21 cellular contexts compared by ENCODE assay signal in genomic region chr15:66494262-66494661, GRCh38. TPM values are rescaled to one million over a fixed set of nuclear protein-coding genes. Genes with fewer than 3 reads are reported as not detected.
DNase-seq lines count a peak whose midpoint lies in the region; ATAC-seq, FAIRE-seq and TF ChIP-seq lines count a peak whose summit lies in the region.
"Had no signal": no experiment of that assay in that cellular context is flagged by ENCODE, and none has a peak within 500 bp of the region (broad histone marks: within the 10 kb centered on the region; RNA-seq: fewer than 3 reads in every experiment).

No MANE protein-coding gene starts in this region.

- no peak for TF ChIP-seq CTCF in HepG2 (CRISPR knock-in tag; IDR thresholded peaks at IDR 0.05)
- no peak for TF ChIP-seq CTCF in right lobe of liver (IDR thresholded peaks at IDR 0.05)
- TF ChIP-seq CTCF in WTC11 (IDR thresholded peaks at IDR 0.05) = no peak
- no peak for TF ChIP-seq CTCF in H1 (IDR thresholded peaks at IDR 0.05; ENCODE audit: control extremely low read depth in 1 of 3, insufficient read depth in 1 of 3, low read depth in 1 of 3, low read length in 3 of 3)
- TF ChIP-seq CTCF in type B pancreatic cell (conservative IDR thresholded peaks at IDR 0.05) = no peak

- TF ChIP-seq POLR2A in HepG2 (IDR thresholded peaks at IDR 0.05; ENCODE audit: insufficient read depth in 1 of 2, low read depth in 2 of 2, low read length in 2 of 2) (no peak), right lobe of liver (IDR thresholded peaks at IDR 0.05) (no peak), H1 (IDR thresholded peaks at IDR 0.05; ENCODE audit: control extremely low read depth in 1 of 2, low read depth in 2 of 2, low read length in 2 of 2) (0 out of 3 replicates have a peak, but pooled peaks of 1 of the 2 experiments have one; percentile 5)

- H3K23me2 ChIP-seq in H1 (ENCODE audit: low read depth, low read length) = peaks cover 4% of the 10 kb centered on the region; the same call in 1 of the 2 replicates

- H3K4me3 Mint-ChIP-seq in WTC11 = no peak overlapping the region
- H3K4me3 Mint-ChIP-seq in type B pancreatic cell = no peak overlapping the region
- H3K4me3 Mint-ChIP-seq: stimulated activated effector memory CD8-positive, alpha-beta T cell treated with anti-CD3 and anti-CD28 coated beads, Interleukin-12 subunit alpha, Interleukin-12 subunit beta, amount 100 ng/mL, for 72 hours had no signal

- H3K4me3 ChIP-seq in HepG2 (replicated peaks in 1 of 3; ENCODE audit: insufficient read depth in 1 of 3, low read depth in 2 of 3, low read length in 3 of 3) (no peak overlapping the region), right lobe of liver (no peak overlapping the region), H1 (ENCODE audit: extremely low read depth in 1 of 4, insufficient read depth in 2 of 4, low read depth in 3 of 4, low read length in 4 of 4) (no peak overlapping the region)
- H3K4me3 ChIP-seq: ascending aorta, GM12878, heart right ventricle, psoas muscle, thoracic aorta had no signal

- H4K91ac ChIP-seq in H1 (replicated peaks; ENCODE audit: insufficient read length, low read length) = no peak overlapping the region

- no peak for FAIRE-seq in HepG2 (lab: Jason Lieb, UNC)
- FAIRE-seq in H1 (lab: Jason Lieb, UNC) = no peak
- FAIRE-seq: GM12878, HTR-8/SVneo had no signal

- no peak overlapping the region for H4K8ac ChIP-seq in H1 (ENCODE audit: extremely low read depth, insufficient read depth, low read length)

- H3K23ac ChIP-seq in H1 (ENCODE audit: insufficient read length) = no peak overlapping the region

- H2AFZ ChIP-seq in HepG2 (ENCODE audit: low read length) (no peak overlapping the region), H1 (ENCODE audit: low read length) (no peak overlapping the region)

- no peak overlapping the region for H2BK12ac ChIP-seq in H1 (ENCODE audit: low read depth, low read length)

- H3K9ac ChIP-seq in HepG2 (ENCODE audit: insufficient read depth, low read depth, low read length) (no peak overlapping the region), H1 (replicated peaks in 1 of 4; ENCODE audit: extremely low read depth in 1 of 4, low read depth in 3 of 4, low read length in 3 of 4) (no peak overlapping the region)
- H3K9ac ChIP-seq: KMS-11 had no signal

- no peak overlapping the region for H3K56ac ChIP-seq in H1 (replicated peaks; ENCODE audit: insufficient read length, low read depth, low read length)

- H3K36me3 ChIP-seq in HepG2 (replicated peaks in 1 of 2; ENCODE audit: control insufficient read depth in 1 of 2, insufficient read depth in 2 of 2, low read length in 2 of 2) = peaks cover 13 to 39% of the 10 kb centered on the region in 2 experiments
- peaks cover 0 to 62% (median 20%) of the 10 kb centered on the region in 4 donors for H3K36me3 ChIP-seq in right lobe of liver
- peaks cover 11 to 72% (median 34%) of the 10 kb centered on the region in 4 experiments for H3K36me3 ChIP-seq in H1 (ENCODE audit: control insufficient read depth in 2 of 4, insufficient read depth in 4 of 4, low read length in 3 of 4)

- POLR2A ChIA-PET in HepG2 (lab: Yijun Ruan, JAX) (interaction anchor here (1.3 to 1.4 kb wide), 2 partner anchors 11 to 22 kb away, joined by 3 to 4 read pairs; partner anchors contain the start of genes RPL4 and ZWILCH), WTC11 (lab: Charles Lee) (no interaction called here), H1 (lab: Charles Lee; ENCODE audit: partially characterized antibody) (interaction anchor here (0.9 to 3.3 kb wide), 6 partner anchors 10 to 21 kb away, joined by 3 to 15 read pairs (median 4); partner anchors contain the start of genes RPL4 and ZWILCH)

- H3K27ac ChIP-seq in HepG2 (ENCODE audit: extremely low read length, insufficient read depth, low read length) (no peak overlapping the region), right lobe of liver (no peak overlapping the region), H1 (ENCODE audit: low read depth, low read length) (no peak overlapping the region)
- H3K27ac ChIP-seq: ascending aorta, heart right ventricle, KMS-11, thoracic aorta had no signal

- H3K4me1 ChIP-seq in HepG2 (ENCODE audit: insufficient read depth, low read length) (peaks cover 30% of the 10 kb centered on the region), right lobe of liver (peaks cover 0 to 53% (median 12%) of the 10 kb centered on the region in 4 donors), H1 (replicated peaks in 1 of 4; ENCODE audit: control insufficient read depth in 3 of 4, insufficient read depth in 4 of 4, low read length in 3 of 4) (peaks cover 0 to 5% (median 3%) of the 10 kb centered on the region in 4 experiments; a peak in 3 of 7 replicates)

- H4K20me1 ChIP-seq in HepG2 (ENCODE audit: insufficient read depth, low read length) = peaks cover 11% of the 10 kb centered on the region
- no peaks in the 10 kb centered on the region for H4K20me1 ChIP-seq in H1 (replicated peaks in 1 of 2; ENCODE audit: control insufficient read depth in 1 of 2, insufficient read depth in 2 of 2, low read length in 2 of 2)

- ATAC-seq in HepG2 = no peak
- ATAC-seq in right lobe of liver = no peak
- ATAC-seq in WTC11 = no peak
- no peak for ATAC-seq in GM19452 (IDR thresholded peaks at IDR 0.05; ENCODE audit: unreplicated experiment)
- ATAC-seq: GM12878; heart right ventricle; left lobe of liver; psoas muscle; stimulated activated effector memory CD8-positive, alpha-beta T cell treated with anti-CD3 and anti-CD28 coated beads, Interleukin-12 subunit alpha, Interleukin-12 subunit beta, amount 100 ng/mL, for 72 hours had no signal

- WGBS in HepG2 (ENCODE audit: low lambda C conversion rate) = 94% methylated on average over 2 of the region's 2 CpGs
- WGBS in right lobe of liver (ENCODE audit: insufficient coverage, low coverage, low lambda C conversion rate, missing lambda C conversion rate) = 49% methylated on average over 2 of the region's 2 CpGs
- 97% methylated on average over 2 of the region's 2 CpGs; no CpG with 5 or more reads in 1 of the 2 experiments for WGBS in H1 (ENCODE audit: extremely low coverage in 1 of 2, insufficient coverage in 1 of 2, insufficient read length in 1 of 2, insufficient replicate concordance in 2 of 2, low coverage in 1 of 2, low lambda C conversion rate in 2 of 2, missing lambda C conversion rate in 1 of 2), 2 experiments

- no peak overlapping the region for H4K5ac ChIP-seq in H1 (ENCODE audit: insufficient read length, low read depth, low read length)

- H3K27me3 Mint-ChIP-seq in WTC11 (ENCODE audit: low read depth) = no peaks in the 10 kb centered on the region
- no peaks in the 10 kb centered on the region for H3K27me3 Mint-ChIP-seq in type B pancreatic cell

- H2BK20ac ChIP-seq in H1 (ENCODE audit: low read length) = no peak overlapping the region

- DNase-seq in HepG2 (ENCODE audit: low spot score) (no peak), right lobe of liver (no peak), WTC11 (ENCODE audit: low spot score) (no peak), H1 (ENCODE audit: low read depth in 1 of 2, low spot score in 2 of 2) (no peak), type B pancreatic cell (ENCODE audit: extremely low spot score, unreplicated experiment) (peak; percentile 2), glomerular visceral epithelial cell (ENCODE audit: extremely low spot score) (no peak)
- DNase-seq: activated CD4-positive, alpha-beta T cell treated with anti-CD3 and anti-CD28 coated beads, Interleukin-2, amount 50 U/mL, for 48 hours; activated effector memory CD4-positive, alpha-beta T cell treated with Interleukin-2 at 50 U/mL for 16 hours; caudate nucleus; heart right ventricle; NCI-H2171; NCI-H524 treated with DMSO at 0.1 percent for 48 hours; psoas muscle had no signal

- H3K9me3 ChIP-seq in HepG2 (ENCODE audit: low read length) (no peaks in the 10 kb centered on the region), right lobe of liver (no peaks in the 10 kb centered on the region), H1 (ENCODE audit: insufficient read depth in 2 of 2, low read depth in 1 of 2, low read length in 1 of 2) (no peaks in the 10 kb centered on the region)
- H3K9me3 ChIP-seq: ascending aorta, heart right ventricle, psoas muscle, thoracic aorta had no signal

- peaks cover 12% of the 10 kb centered on the region for H3K4me1 Mint-ChIP-seq in WTC11
- peaks cover 13% of the 10 kb centered on the region for H3K4me1 Mint-ChIP-seq in type B pancreatic cell (ENCODE audit: unreplicated experiment)

- no peak overlapping the region for H2BK5ac ChIP-seq in H1 (ENCODE audit: low read depth, low read length)

- no peak for TF ChIP-seq EP300 in HepG2 (IDR thresholded peaks at IDR 0.05; ENCODE audit: low read depth in 2 of 2, low read length in 2 of 2)
- TF ChIP-seq EP300 in HepG2 (CRISPR knock-in tag; IDR thresholded peaks at IDR 0.05; ENCODE audit: borderline replicate concordance) = no peak
- no peak for TF ChIP-seq EP300 in H1 (IDR thresholded peaks at IDR 0.05; ENCODE audit: borderline replicate concordance in 1 of 2, low read depth in 2 of 2, low read length in 2 of 2)

- intact Hi-C loops in HepG2 (cut with micrococcal nuclease; ENCODE audit: unreplicated experiment) = loop anchor here (10.0 kb wide), 1 partner anchor 139 kb away; the partner anchor contains the start of gene TIPIN
- intact Hi-C loops in right lobe of liver (cut with DNase I) = loop anchor here (10.0 kb wide), 2 partner anchors 109 to 199 kb away; partner anchors contain the start of genes MAP2K1 (in 2 of the 2) and DIS3L (in 1 of the 2)

- H2BK15ac ChIP-seq in H1 (ENCODE audit: low read length) = no peak overlapping the region

- H2BK120ac ChIP-seq in H1 (replicated peaks; ENCODE audit: low read depth, low read length) = no peak overlapping the region

- H3K14ac ChIP-seq in H1 (ENCODE audit: insufficient read length) = no peak overlapping the region

- no peak overlapping the region for H2AK5ac ChIP-seq in H1 (ENCODE audit: low read depth, low read length)

- peaks cover 60% of the 10 kb centered on the region for H3K36me3 Mint-ChIP-seq in WTC11
- peaks cover 29% of the 10 kb centered on the region for H3K36me3 Mint-ChIP-seq in type B pancreatic cell

- no peak overlapping the region for H3K18ac ChIP-seq in H1 (ENCODE audit: extremely low read depth, low read length)

- H3K27ac Mint-ChIP-seq in WTC11 (peak overlapping the region; percentile 59), type B pancreatic cell (no peak overlapping the region)
- H3K27ac Mint-ChIP-seq: stimulated activated effector memory CD8-positive, alpha-beta T cell treated with anti-CD3 and anti-CD28 coated beads, Interleukin-12 subunit alpha, Interleukin-12 subunit beta, amount 100 ng/mL, for 72 hours had no signal

- H3K4ac ChIP-seq in H1 (replicated peaks; ENCODE audit: insufficient read length, low read depth, low read length) = no peak overlapping the region

- peaks cover 14% of the 10 kb centered on the region for H3K79me2 ChIP-seq in HepG2 (ENCODE audit: insufficient read depth, low read length)
- no peaks in the 10 kb centered on the region; a peak in 1 of 4 replicates for H3K79me2 ChIP-seq in H1 (ENCODE audit: control insufficient read depth in 1 of 2, insufficient read depth in 2 of 2, low read length in 2 of 2)

- H3K27me3 ChIP-seq in HepG2 (ENCODE audit: control insufficient read depth in 1 of 2, insufficient read depth in 2 of 2, low read length in 2 of 2) = no peaks in the 10 kb centered on the region
- no peaks in the 10 kb centered on the region for H3K27me3 ChIP-seq in right lobe of liver
- no peaks in the 10 kb centered on the region for H3K27me3 ChIP-seq in H1 (replicated peaks in 1 of 4; ENCODE audit: control insufficient read depth in 3 of 4, extremely low read depth in 1 of 4, insufficient read depth in 3 of 4, low read length in 3 of 4)
- H3K27me3 ChIP-seq: ascending aorta, heart right ventricle had no signal

- H3K79me1 ChIP-seq in H1 (ENCODE audit: low read depth, low read length) = peaks cover 2% of the 10 kb centered on the region; the same call in 1 of the 2 replicates

- no peak overlapping the region for H3K4me2 ChIP-seq in HepG2 (ENCODE audit: low read depth, low read length)
- H3K4me2 ChIP-seq in H1 (ENCODE audit: insufficient read depth in 1 of 2, low read depth in 2 of 2, low read length in 2 of 2) = no peak overlapping the region
- H3K4me2 ChIP-seq: KMS-11 had no signal

- CTCF ChIA-PET in HepG2 (lab: Yijun Ruan, JAX; ENCODE audit: low intra/inter-chr PET ratio, low total read pairs) (no interaction called here), WTC11 (lab: Charles Lee) (no interaction called here), H1 (lab: Charles Lee; ENCODE audit: partially characterized antibody) (interaction anchor here (0.6 to 1.8 kb wide), 3 partner anchors 11 to 106 kb away, joined by 3 to 5 read pairs (median 3); partner anchors contain the start of gene ZWILCH)

- TF ChIP-seq RAD21 in HepG2 (CRISPR knock-in tag; IDR thresholded peaks at IDR 0.05) = no peak
- no peak for TF ChIP-seq RAD21 in H1 (IDR thresholded peaks at IDR 0.05 in 1 of 2, conservative IDR thresholded peaks at IDR 0.05 in 1 of 2; ENCODE audit: low read depth in 2 of 2, low read length in 2 of 2)

- no TSS peak for BruUV-seq in HepG2 (replicated peaks; lab: Mats Ljungman, UMichigan)

- in situ Hi-C loops in HepG2 (cut with HindIII; ENCODE audit: extremely low pct_ligation_motif_present, low pct_unique_long_range_greater_than_20kb) = loop anchor here (25.0 kb wide), 1 partner anchor 107 kb away; the partner anchor contains the start of gene MAP2K1

- H3K9me3 Mint-ChIP-seq in WTC11 (no peaks in the 10 kb centered on the region), type B pancreatic cell (no peaks in the 10 kb centered on the region)
- H3K9me3 Mint-ChIP-seq: stimulated activated effector memory CD8-positive, alpha-beta T cell treated with anti-CD3 and anti-CD28 coated beads, Interleukin-12 subunit alpha, Interleukin-12 subunit beta, amount 100 ng/mL, for 72 hours had no signal

RNA-seq across cellular contexts. Expression of gene SNAPC5, which starts 3.3 kb away (rescaled TPM):
- 36.2 and 49.3 TPM in 2 replicates for total RNA-seq in HepG2 (2016; rRNA removed; fragmentation: Illumina TruSeq; extraction: Trizol)
- total RNA-seq in HepG2 (2016; cell fraction: cytosol; rRNA removed; fragmentation: Illumina TruSeq; extraction: Trizol; ENCODE audit: low read depth) = 30.3 and 42.4 TPM in 2 replicates
- 39.3 and 50.4 TPM in 2 replicates for total RNA-seq in HepG2 (2016; cell fraction: insoluble cytoplasmic fraction; rRNA removed; fragmentation: Illumina TruSeq; extraction: Trizol)
- 47.2 and 52.6 TPM in 2 replicates for total RNA-seq in HepG2 (2016; cell fraction: membrane; rRNA removed; fragmentation: Illumina TruSeq; extraction: Trizol)
- total RNA-seq in HepG2 (2016; cell fraction: nucleus; rRNA removed; fragmentation: Illumina TruSeq; extraction: Trizol) = 21.5 and 24.4 TPM in 2 replicates
- polyA plus RNA-seq in HepG2 (2011; rRNA removed) = 13.4 and 14.8 TPM in 2 replicates
- polyA plus RNA-seq in HepG2 (2011; cell fraction: cytosol; rRNA removed) = 18.1 and 19.5 TPM in 2 replicates
- 8.6 and 9.4 TPM in 2 replicates for polyA plus RNA-seq in HepG2 (2011; cell fraction: nucleus; rRNA removed)
- polyA plus RNA-seq in HepG2 (2012) = 20.4 and 21.1 TPM in 2 replicates
- 30.8 and 41.9 TPM in 2 replicates for polyA plus RNA-seq in HepG2 (2016; cell fraction: cytosol; fragmentation: Illumina TruSeq; extraction: Trizol; ENCODE audit: low read depth)
- polyA plus RNA-seq in HepG2 (2016; cell fraction: insoluble cytoplasmic fraction; fragmentation: Illumina TruSeq; extraction: Trizol; ENCODE audit: low read depth) = 48.6 and 53.3 TPM in 2 replicates
- polyA plus RNA-seq in HepG2 (2016; cell fraction: membrane; fragmentation: Illumina TruSeq; extraction: Trizol; ENCODE audit: low read depth) = 34.8 and 48.0 TPM in 2 replicates
- polyA plus RNA-seq in HepG2 (2016; cell fraction: nucleus; fragmentation: Illumina TruSeq; extraction: Trizol; ENCODE audit: insufficient read depth, low read depth) = 30.6 TPM in 2 replicates
- polyA minus RNA-seq in HepG2 (2011; rRNA and poly(A)+ RNA removed; ENCODE audit: low replicate concordance) = 3.6 and 18.9 TPM in 2 replicates
- 5.8 and 8.1 TPM in 2 replicates for polyA minus RNA-seq in HepG2 (2011; cell fraction: cytosol; rRNA and poly(A)+ RNA removed)
- 11.3 and 17.2 TPM in 2 replicates for polyA minus RNA-seq in HepG2 (2011; cell fraction: nucleus; rRNA and poly(A)+ RNA removed)
- total RNA-seq in right lobe of liver = 10 to 100 TPM; 11.8 to 23.1 (median 16.2) TPM
- 21.1 to 28.7 TPM (median 24.0 TPM) in 3 replicates for total RNA-seq in WTC11 (2021)
- total RNA-seq in H1 (2021; fragmentation: NEBNext Ultra II Directional; extraction: Animal tissue kit (Norgen Biotek cat#: 25700)) = 21.5 and 23.1 TPM in 2 replicates
- 12.1 and 18.7 TPM in 2 replicates for polyA plus RNA-seq in H1 (2011; rRNA removed)
- 36.8 TPM for polyA plus RNA-seq in H1 (2011; cell fraction: cytosol; rRNA removed)
- polyA plus RNA-seq in H1 (2011; cell fraction: nucleus; rRNA removed) = 11.4 TPM
- 30.1 to 31.9 TPM (median 30.6 TPM) in 4 replicates for polyA plus RNA-seq in H1 (2012, experiment 1 of 2)
- 6.8 TPM for polyA plus RNA-seq in H1 (2012, experiment 2 of 2)
- 18.5 TPM for polyA plus RNA-seq in H1 (2013, experiment 1 of 2)
- polyA plus RNA-seq in H1 (2013, experiment 2 of 2) = 17.6 TPM
- polyA minus RNA-seq in H1 (2011; rRNA and poly(A)+ RNA removed) = 20.1 and 21.1 TPM in 2 replicates
- polyA minus RNA-seq in H1 (2011; cell fraction: cytosol; rRNA and poly(A)+ RNA removed) = 6.3 TPM
- 14.0 TPM for polyA minus RNA-seq in H1 (2011; cell fraction: nucleus; rRNA and poly(A)+ RNA removed)
- total RNA-seq in type B pancreatic cell (ENCODE audit: low replicate concordance) = 25.3 and 27.8 TPM in 2 replicates

RNA-seq across cellular contexts. Expression of gene RPL4, which starts 10.4 kb away (rescaled TPM):
- total RNA-seq in HepG2 (2016; rRNA removed; fragmentation: Illumina TruSeq; extraction: Trizol) = 3,630 and 4,972 TPM in 2 replicates
- 1,158 and 1,199 TPM in 2 replicates for total RNA-seq in HepG2 (2016; cell fraction: cytosol; rRNA removed; fragmentation: Illumina TruSeq; extraction: Trizol; ENCODE audit: low read depth)
- 3,592 and 4,979 TPM in 2 replicates for total RNA-seq in HepG2 (2016; cell fraction: insoluble cytoplasmic fraction; rRNA removed; fragmentation: Illumina TruSeq; extraction: Trizol)
- total RNA-seq in HepG2 (2016; cell fraction: membrane; rRNA removed; fragmentation: Illumina TruSeq; extraction: Trizol) = 7,983 and 8,792 TPM in 2 replicates
- 1,360 and 1,490 TPM in 2 replicates for total RNA-seq in HepG2 (2016; cell fraction: nucleus; rRNA removed; fragmentation: Illumina TruSeq; extraction: Trizol)
- polyA plus RNA-seq in HepG2 (2011; rRNA removed) = 3,960 and 4,467 TPM in 2 replicates
- polyA plus RNA-seq in HepG2 (2011; cell fraction: cytosol; rRNA removed) = 5,248 and 5,827 TPM in 2 replicates
- 1,317 and 1,448 TPM in 2 replicates for polyA plus RNA-seq in HepG2 (2011; cell fraction: nucleus; rRNA removed)
- polyA plus RNA-seq in HepG2 (2012) = 3,526 and 4,575 TPM in 2 replicates
- 4,015 and 4,840 TPM in 2 replicates for polyA plus RNA-seq in HepG2 (2016; cell fraction: cytosol; fragmentation: Illumina TruSeq; extraction: Trizol; ENCODE audit: low read depth)
- polyA plus RNA-seq in HepG2 (2016; cell fraction: insoluble cytoplasmic fraction; fragmentation: Illumina TruSeq; extraction: Trizol; ENCODE audit: low read depth) = 4,603 and 4,764 TPM in 2 replicates
- 7,818 and 8,825 TPM in 2 replicates for polyA plus RNA-seq in HepG2 (2016; cell fraction: membrane; fragmentation: Illumina TruSeq; extraction: Trizol; ENCODE audit: low read depth)
- polyA plus RNA-seq in HepG2 (2016; cell fraction: nucleus; fragmentation: Illumina TruSeq; extraction: Trizol; ENCODE audit: insufficient read depth, low read depth) = 2,081 and 2,237 TPM in 2 replicates
- polyA minus RNA-seq in HepG2 (2011; rRNA and poly(A)+ RNA removed; ENCODE audit: low replicate concordance) = 4,301 and 6,437 TPM in 2 replicates
- 1,474 and 1,645 TPM in 2 replicates for polyA minus RNA-seq in HepG2 (2011; cell fraction: cytosol; rRNA and poly(A)+ RNA removed)
- 662 and 844 TPM in 2 replicates for polyA minus RNA-seq in HepG2 (2011; cell fraction: nucleus; rRNA and poly(A)+ RNA removed)
- 1,000 to 10,000 TPM in 2 of 6 experiments, 100 to 1,000 TPM in 4; 643 to 1,390 (median 819) TPM for total RNA-seq in right lobe of liver
- 3,648 to 4,125 TPM (median 4,060 TPM) in 3 replicates for total RNA-seq in WTC11 (2021)
- total RNA-seq in H1 (2021; fragmentation: NEBNext Ultra II Directional; extraction: Animal tissue kit (Norgen Biotek cat#: 25700)) = 3,886 and 3,950 TPM in 2 replicates
- 3,376 and 3,973 TPM in 2 replicates for polyA plus RNA-seq in H1 (2011; rRNA removed)
- polyA plus RNA-seq in H1 (2011; cell fraction: cytosol; rRNA removed) = 4,765 TPM
- polyA plus RNA-seq in H1 (2011; cell fraction: nucleus; rRNA removed) = 8,529 TPM
- 4,272 to 4,889 TPM (median 4,608 TPM) in 4 replicates for polyA plus RNA-seq in H1 (2012, experiment 1 of 2)
- polyA plus RNA-seq in H1 (2012, experiment 2 of 2) = 1,896 TPM
- 2,531 TPM for polyA plus RNA-seq in H1 (2013, experiment 1 of 2)
- 2,570 TPM for polyA plus RNA-seq in H1 (2013, experiment 2 of 2)
- 4,358 and 5,287 TPM in 2 replicates for polyA minus RNA-seq in H1 (2011; rRNA and poly(A)+ RNA removed)
- polyA minus RNA-seq in H1 (2011; cell fraction: cytosol; rRNA and poly(A)+ RNA removed) = 1,442 TPM
- polyA minus RNA-seq in H1 (2011; cell fraction: nucleus; rRNA and poly(A)+ RNA removed) = 2,653 TPM
- total RNA-seq in type B pancreatic cell (ENCODE audit: low replicate concordance) = 2,930 and 3,234 TPM in 2 replicates

RNA-seq across cellular contexts. Expression of gene ZWILCH, which starts 10.9 kb away (rescaled TPM):
- total RNA-seq in HepG2 (2016; rRNA removed; fragmentation: Illumina TruSeq; extraction: Trizol) (27.8 and 44.6 TPM in 2 replicates), right lobe of liver (1 to 10 TPM; 1.1 to 4.9 (median 2.5) TPM), WTC11 (2021) (41.1 to 50.2 TPM (median 46.6 TPM) in 3 replicates), type B pancreatic cell (ENCODE audit: low replicate concordance) (15.0 and 23.2 TPM in 2 replicates)
- 21.2 and 22.9 TPM in 2 replicates for total RNA-seq in HepG2 (2016; cell fraction: cytosol; rRNA removed; fragmentation: Illumina TruSeq; extraction: Trizol; ENCODE audit: low read depth)
- 26.2 and 47.7 TPM in 2 replicates for total RNA-seq in HepG2 (2016; cell fraction: insoluble cytoplasmic fraction; rRNA removed; fragmentation: Illumina TruSeq; extraction: Trizol)
- total RNA-seq in HepG2 (2016; cell fraction: membrane; rRNA removed; fragmentation: Illumina TruSeq; extraction: Trizol) = 14.1 and 15.5 TPM in 2 replicates
- 19.8 and 20.1 TPM in 2 replicates for total RNA-seq in HepG2 (2016; cell fraction: nucleus; rRNA removed; fragmentation: Illumina TruSeq; extraction: Trizol)
- polyA plus RNA-seq in HepG2 (2011; rRNA removed) (6.9 and 9.5 TPM in 2 replicates), H1 (2011; rRNA removed) (8.8 and 18.1 TPM in 2 replicates)
- 2.9 and 4.0 TPM in 2 replicates for polyA plus RNA-seq in HepG2 (2011; cell fraction: cytosol; rRNA removed)
- polyA plus RNA-seq in HepG2 (2011; cell fraction: nucleus; rRNA removed) = 3.8 and 6.9 TPM in 2 replicates
- 5.2 and 10.2 TPM in 2 replicates for polyA plus RNA-seq in HepG2 (2012)
- 1.7 and 1.9 TPM in 2 replicates for polyA plus RNA-seq in HepG2 (2016; cell fraction: cytosol; fragmentation: Illumina TruSeq; extraction: Trizol; ENCODE audit: low read depth)
- 35.0 and 37.1 TPM in 2 replicates for polyA plus RNA-seq in HepG2 (2016; cell fraction: insoluble cytoplasmic fraction; fragmentation: Illumina TruSeq; extraction: Trizol; ENCODE audit: low read depth)
- 5.2 and 8.1 TPM in 2 replicates for polyA plus RNA-seq in HepG2 (2016; cell fraction: membrane; fragmentation: Illumina TruSeq; extraction: Trizol; ENCODE audit: low read depth)
- 21.1 and 23.2 TPM in 2 replicates for polyA plus RNA-seq in HepG2 (2016; cell fraction: nucleus; fragmentation: Illumina TruSeq; extraction: Trizol; ENCODE audit: insufficient read depth, low read depth)
- 11.7 and 60.8 TPM in 2 replicates for polyA minus RNA-seq in HepG2 (2011; rRNA and poly(A)+ RNA removed; ENCODE audit: low replicate concordance)
- 5.7 and 6.9 TPM in 2 replicates for polyA minus RNA-seq in HepG2 (2011; cell fraction: cytosol; rRNA and poly(A)+ RNA removed)
- polyA minus RNA-seq in HepG2 (2011; cell fraction: nucleus; rRNA and poly(A)+ RNA removed) = 11.2 and 12.8 TPM in 2 replicates
- total RNA-seq in H1 (2021; fragmentation: NEBNext Ultra II Directional; extraction: Animal tissue kit (Norgen Biotek cat#: 25700)) = 61.5 and 62.8 TPM in 2 replicates
- polyA plus RNA-seq in H1 (2011; cell fraction: cytosol; rRNA removed) = 27.2 TPM
- polyA plus RNA-seq in H1 (2011; cell fraction: nucleus; rRNA removed) = 17.6 TPM
- 27.6 to 50.8 TPM (median 33.3 TPM) in 4 replicates for polyA plus RNA-seq in H1 (2012, experiment 1 of 2)
- 2.3 TPM for polyA plus RNA-seq in H1 (2012, experiment 2 of 2)
- polyA plus RNA-seq in H1 (2013, experiment 1 of 2) = 40.7 TPM
- polyA plus RNA-seq in H1 (2013, experiment 2 of 2) = 37.0 TPM
- 44.8 and 75.5 TPM in 2 replicates for polyA minus RNA-seq in H1 (2011; rRNA and poly(A)+ RNA removed)
- 25.5 TPM for polyA minus RNA-seq in H1 (2011; cell fraction: cytosol; rRNA and poly(A)+ RNA removed)
- 36.3 TPM for polyA minus RNA-seq in H1 (2011; cell fraction: nucleus; rRNA and poly(A)+ RNA removed)

Comparison
In these comparisons a context has a peak if more than half of its experiments do, and no peak if none do; other contexts are left out.
1. Of the 50 proteins assayed by ChIP-seq in both HepG2 and WTC11: peak only in HepG2: none; only in WTC11: USF2; in both: none; in neither: 49.